ENCODE assay signal across 24 cellular contexts in the genomic region with DNA sequence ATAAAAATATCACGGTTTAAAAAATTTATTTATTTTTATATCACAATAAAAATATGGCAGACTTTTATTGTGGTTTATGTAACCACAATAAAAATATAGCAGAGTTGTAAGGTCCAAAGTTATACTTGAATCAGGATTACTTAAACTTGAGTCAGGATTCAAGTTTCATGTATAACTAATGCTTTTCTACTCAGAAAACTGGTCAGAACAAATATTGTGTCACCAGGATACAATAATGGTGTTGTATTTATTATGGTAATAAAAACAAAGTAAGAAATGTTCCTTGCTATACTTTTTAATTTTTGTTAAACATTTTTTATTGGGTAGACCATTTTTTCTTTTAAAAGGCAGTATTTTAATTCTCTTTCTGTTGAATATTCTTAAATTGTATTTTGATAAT.
"Had no signal": no experiment of that assay in that cellular context is flagged by ENCODE, and none has a peak within 500 bp of the region (broad histone marks: within the 10 kb centered on the region; RNA-seq: fewer than 3 reads in every experiment).

No MANE protein-coding gene starts in this region.

- H3K4me1 Mint-ChIP-seq: IgD-negative memory B cell had no signal

- ATAC-seq: K562, Panc1, Right ventricle myocardium inferior had no signal

- H3K36me3 ChIP-seq: SJSA1 had no signal

- H3K4me3 ChIP-seq: K562, SJSA1, SK-N-MC had no signal

- H3K27ac ChIP-seq: HL-60, KMS-11, SJSA1, SK-N-MC had no signal

- H3K27me3 ChIP-seq: SJSA1 had no signal

- H3K4me3 Mint-ChIP-seq: IgD-negative memory B cell had no signal

- H3K9ac ChIP-seq: KMS-11 had no signal

- H3K36me3 Mint-ChIP-seq: IgD-negative memory B cell had no signal

- H3K4me2 ChIP-seq: KMS-11 had no signal

- H3K27ac Mint-ChIP-seq: IgD-negative memory B cell had no signal

- H3K4me1 ChIP-seq: SJSA1 had no signal

- H3K9me3 ChIP-seq: SJSA1 had no signal

- DNase-seq: Kasumi-1, MV-4-11, NCI-H1092, NCI-H1105 treated with DMSO at 0.1 percent for 48 hours, NCI-H1436, NCI-H187, NCI-H2029, NCI-H2081 treated with DMSO at 0.1 percent for 48 hours, NCI-H2171, NCI-H226, NCI-H446, NCI-H510A, NCI-H524 treated with DMSO at 0.1 percent for 48 hours, NCI-H69, NCI-H774, SHP77 treated with DMSO at 0.1 percent for 48 hours had no signal
